ENCODE assay signal across 33 cellular contexts in the genomic region with DNA sequence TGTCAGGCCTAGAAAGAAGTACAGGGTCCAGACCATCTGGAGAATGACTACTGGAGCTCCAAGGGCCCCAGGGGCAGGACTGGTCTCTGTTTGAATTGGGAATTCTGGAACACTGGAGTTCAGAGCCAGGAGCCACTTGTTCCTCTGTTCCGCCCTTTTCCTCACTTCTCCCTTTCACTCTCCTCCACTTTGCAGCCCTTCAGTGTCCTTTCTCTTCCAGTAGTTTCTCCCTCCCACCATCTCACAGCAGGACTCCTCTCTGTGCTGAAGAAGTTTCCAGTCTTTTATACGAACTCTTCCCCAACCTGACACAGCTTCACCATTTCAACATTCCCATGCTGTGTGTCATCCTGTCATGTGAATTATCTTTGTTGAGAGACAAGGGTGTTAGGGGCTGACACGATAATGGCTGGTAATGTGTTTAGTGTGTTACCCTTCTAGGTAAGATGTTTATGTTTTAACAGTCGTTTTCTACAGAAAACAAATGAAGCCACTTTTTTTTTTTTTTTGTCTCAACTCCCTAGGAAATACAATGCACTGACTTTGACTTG.
DNase-seq lines count a peak whose midpoint lies in the region; ATAC-seq, FAIRE-seq and TF ChIP-seq lines count a peak whose summit lies in the region.
"Had no signal": no experiment of that assay in that cellular context is flagged by ENCODE, and none has a peak within 500 bp of the region (broad histone marks: within the 10 kb centered on the region; RNA-seq: fewer than 3 reads in every experiment).

No MANE protein-coding gene starts in this region.

- H3K36me3 Mint-ChIP-seq in CD4-positive, alpha-beta T cell (ENCODE audit: low read depth), result no peaks in the 10 kb centered on the region

- no peak for ATAC-seq in CD4-positive, alpha-beta T cell (ENCODE audit: poor library complexity)
- ATAC-seq: left colon, pancreas had no signal

- no peak overlapping the region for H3K4me3 ChIP-seq in choroid plexus epithelial cell (ENCODE audit: low read depth, low read length)
- H3K4me3 ChIP-seq: breast epithelium, colonic mucosa, pancreas, Peyer's patch, smooth muscle cell had no signal

- POLR2A ChIA-PET in CD4-positive, alpha-beta T cell (lab: Charles Lee), result no interaction called here

- no peak overlapping the region for H3K27ac ChIP-seq in CD4-positive, alpha-beta T cell (ENCODE audit: low read depth, low read length)
- H3K27ac ChIP-seq: breast epithelium, colonic mucosa, pancreas, Peyer's patch had no signal

- intact Hi-C loops in cardiac septum (cut with DNase I), result no loop called here
- intact Hi-C loops in CD4-positive, alpha-beta T cell (cut with DNase I, micrococcal nuclease), result no loop called here

- DNase-seq in Daoy (ENCODE audit: low read depth) (peak; percentile 62), HTR-8/SVneo (ENCODE audit: insufficient read length, low spot score) (peak; percentile 13), choroid plexus epithelial cell (ENCODE audit: low read depth) (peak; percentile 78), kidney tubule cell (ENCODE audit: low spot score) (peak; percentile 20), cardiac septum (ENCODE audit: low spot score) (no peak), Ammon's horn (ENCODE audit: low spot score) (no peak), NCI-H1436 (lab: John Stamatoyannopoulos, UW) (no peak)
- DNase-seq in CD4-positive, alpha-beta T cell, result no peak
- DNase-seq: activated CD4-positive, alpha-beta memory T cell treated with anti-CD3 and anti-CD28 coated beads, Interleukin-2, amount 10 ng/mL, durations not matched to agents 7 days and 5 days; activated CD8-positive, alpha-beta memory T cell treated with anti-CD3 and anti-CD28 coated beads, Interleukin-2, amount 50 U/mL, for 48 hours; activated naive CD4-positive, alpha-beta T cell treated with anti-CD3 and anti-CD28 coated beads for 36 hours; colonic mucosa; effector memory CD4-positive, alpha-beta T cell; erythroblast; head of caudate nucleus; Karpas-422; left colon; mammary epithelial cell; MV-4-11; NCI-H1694; NCI-H446 treated with DMSO at 0.1 percent for 48 hours; NCI-H774; nephron progenitor cell; pancreas; Peyer's patch; SHP77 treated with DMSO at 0.1 percent for 48 hours; stimulated activated naive CD4-positive, alpha-beta T cell treated with Interleukin-2 at 50 U/mL for 16 hours had no signal

- H3K27me3 Mint-ChIP-seq in CD4-positive, alpha-beta T cell, result no peaks in the 10 kb centered on the region
- H3K27me3 Mint-ChIP-seq: activated CD4-positive, alpha-beta memory T cell treated with anti-CD3 and anti-CD28 coated beads, Interleukin-2, amount 10 ng/mL, durations not matched to agents 7 days and 5 days had no signal

- no peaks in the 10 kb centered on the region for H3K9me3 ChIP-seq in CD4-positive, alpha-beta T cell (ENCODE audit: control insufficient read depth, low read length)
- H3K9me3 ChIP-seq: breast epithelium, colonic mucosa, pancreas, Peyer's patch had no signal

- no peak overlapping the region for H3K4me3 Mint-ChIP-seq in CD4-positive, alpha-beta T cell
- H3K4me3 Mint-ChIP-seq: activated CD4-positive, alpha-beta memory T cell treated with anti-CD3 and anti-CD28 coated beads, Interleukin-2, amount 10 ng/mL, durations not matched to agents 7 days and 5 days; activated naive CD4-positive, alpha-beta T cell treated with anti-CD3 and anti-CD28 coated beads for 36 hours; activated T-helper 1 cell treated with anti-CD3 and anti-CD28 coated beads, Interleukin-12 subunit alpha, Interleukin-12 subunit beta, Interleukin-2, Interleukin-4 antibody, amounts not matched to agents 30 ng/mL and 10 ng/mL and 1 ng/mL, durations not matched to agents 14 hours and 24 hours and 36 hours; nephron progenitor cell; T-helper 2 cell treated with Interferon-gamma antibody and Interleukin-4, amounts not matched to agents 5 μg/mL and 100 μg/mL, for 36 hours had no signal

- H3K27ac Mint-ChIP-seq in CD4-positive, alpha-beta T cell, result no peak overlapping the region
- H3K27ac Mint-ChIP-seq: activated CD4-positive, alpha-beta memory T cell treated with anti-CD3 and anti-CD28 coated beads, Interleukin-2, amount 10 ng/mL, durations not matched to agents 7 days and 5 days; activated naive CD4-positive, alpha-beta T cell treated with anti-CD3 and anti-CD28 coated beads for 36 hours; activated T-helper 1 cell treated with anti-CD3 and anti-CD28 coated beads, Interleukin-12 subunit alpha, Interleukin-12 subunit beta, Interleukin-2, Interleukin-4 antibody, amounts not matched to agents 30 ng/mL and 10 ng/mL and 1 ng/mL, durations not matched to agents 14 hours and 24 hours and 36 hours; nephron progenitor cell; T-helper 2 cell treated with Interferon-gamma antibody and Interleukin-4, amounts not matched to agents 5 μg/mL and 100 μg/mL, for 36 hours had no signal

- FAIRE-seq in HTR-8/SVneo (lab: Jason Lieb, UNC), result no peak
- FAIRE-seq: D721Med, GM12891, pancreas had no signal

- CTCF ChIA-PET in CD4-positive, alpha-beta T cell (lab: Charles Lee), result no interaction called here

- H3K4me1 Mint-ChIP-seq in CD4-positive, alpha-beta T cell (ENCODE audit: low read depth), result no peaks in the 10 kb centered on the region
- H3K4me1 Mint-ChIP-seq: activated CD4-positive, alpha-beta memory T cell treated with anti-CD3 and anti-CD28 coated beads, Interleukin-2, amount 10 ng/mL, durations not matched to agents 7 days and 5 days; nephron progenitor cell had no signal

- H3K27me3 ChIP-seq in CD4-positive, alpha-beta T cell (ENCODE audit: control insufficient read depth, insufficient read depth, low read length), result no peaks in the 10 kb centered on the region
- H3K27me3 ChIP-seq: breast epithelium, colonic mucosa, pancreas, Peyer's patch had no signal

- no peak for TF ChIP-seq CTCF in choroid plexus epithelial cell (conservative IDR thresholded peaks at IDR 0.05; ENCODE audit: low read depth, low read length)
- no peak for TF ChIP-seq CTCF in CD4-positive, alpha-beta T cell (IDR thresholded peaks at IDR 0.05)

- H3K9me3 Mint-ChIP-seq in CD4-positive, alpha-beta T cell, result peaks cover 5% of the 10 kb centered on the region
- H3K9me3 Mint-ChIP-seq: activated naive CD4-positive, alpha-beta T cell treated with anti-CD3 and anti-CD28 coated beads for 36 hours had no signal

Comparison
In these comparisons a context has a peak if more than half of its experiments do, and no peak if none do; other contexts are left out.
1. DNase-seq: peak in Daoy (single experiment), HTR-8/SVneo (single experiment), choroid plexus epithelial cell (single experiment) and kidney tubule cell (single experiment); none in cardiac septum (single experiment), Ammon's horn (single experiment), CD4-positive, alpha-beta T cell (0 of 10) and NCI-H1436 (single experiment).